In the genomic region with DNA sequence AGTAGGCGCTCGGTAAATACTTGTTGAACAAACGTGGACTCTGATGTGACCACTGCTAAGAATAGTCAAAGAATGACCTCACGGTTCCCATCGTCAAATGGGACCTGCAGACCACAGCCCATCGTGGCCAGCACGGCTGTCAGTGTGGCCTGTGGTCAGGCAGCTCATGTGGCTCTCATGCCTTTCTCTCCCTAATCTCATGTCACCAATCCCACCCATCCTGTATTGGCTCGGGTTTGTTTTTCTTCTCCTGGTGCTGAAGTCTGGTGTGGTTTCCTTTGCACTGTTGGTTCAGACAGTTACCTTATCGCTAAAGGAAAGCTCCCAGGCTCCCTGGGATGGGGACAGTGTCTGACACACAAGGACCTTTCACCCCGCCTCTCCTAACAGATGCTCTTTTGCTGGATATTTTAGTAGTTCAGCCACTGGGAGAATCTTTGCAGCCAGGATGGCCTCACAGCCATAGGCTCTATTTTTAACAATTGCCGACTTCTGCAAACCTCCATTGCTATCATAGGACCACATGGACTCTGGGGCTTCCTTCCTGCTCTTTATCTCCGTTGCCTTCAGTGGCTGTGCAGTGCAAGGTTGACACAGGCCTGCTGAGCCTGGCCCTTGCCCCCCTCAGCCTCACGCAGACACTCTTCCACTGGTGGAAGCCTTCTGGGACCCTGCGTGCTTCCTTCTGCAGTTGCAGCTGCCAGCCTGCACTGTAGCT, we compare ENCODE assay signal across 2 cellular contexts.
TF ChIP-seq lines count a peak whose summit lies in the region.

No MANE protein-coding gene starts in this region.

TF ChIP-seq in liver, 16 proteins besides CTCF, POLR2A, EP300 and RAD21 (continued from another document):
- TF ChIP-seq, protein P1, sequence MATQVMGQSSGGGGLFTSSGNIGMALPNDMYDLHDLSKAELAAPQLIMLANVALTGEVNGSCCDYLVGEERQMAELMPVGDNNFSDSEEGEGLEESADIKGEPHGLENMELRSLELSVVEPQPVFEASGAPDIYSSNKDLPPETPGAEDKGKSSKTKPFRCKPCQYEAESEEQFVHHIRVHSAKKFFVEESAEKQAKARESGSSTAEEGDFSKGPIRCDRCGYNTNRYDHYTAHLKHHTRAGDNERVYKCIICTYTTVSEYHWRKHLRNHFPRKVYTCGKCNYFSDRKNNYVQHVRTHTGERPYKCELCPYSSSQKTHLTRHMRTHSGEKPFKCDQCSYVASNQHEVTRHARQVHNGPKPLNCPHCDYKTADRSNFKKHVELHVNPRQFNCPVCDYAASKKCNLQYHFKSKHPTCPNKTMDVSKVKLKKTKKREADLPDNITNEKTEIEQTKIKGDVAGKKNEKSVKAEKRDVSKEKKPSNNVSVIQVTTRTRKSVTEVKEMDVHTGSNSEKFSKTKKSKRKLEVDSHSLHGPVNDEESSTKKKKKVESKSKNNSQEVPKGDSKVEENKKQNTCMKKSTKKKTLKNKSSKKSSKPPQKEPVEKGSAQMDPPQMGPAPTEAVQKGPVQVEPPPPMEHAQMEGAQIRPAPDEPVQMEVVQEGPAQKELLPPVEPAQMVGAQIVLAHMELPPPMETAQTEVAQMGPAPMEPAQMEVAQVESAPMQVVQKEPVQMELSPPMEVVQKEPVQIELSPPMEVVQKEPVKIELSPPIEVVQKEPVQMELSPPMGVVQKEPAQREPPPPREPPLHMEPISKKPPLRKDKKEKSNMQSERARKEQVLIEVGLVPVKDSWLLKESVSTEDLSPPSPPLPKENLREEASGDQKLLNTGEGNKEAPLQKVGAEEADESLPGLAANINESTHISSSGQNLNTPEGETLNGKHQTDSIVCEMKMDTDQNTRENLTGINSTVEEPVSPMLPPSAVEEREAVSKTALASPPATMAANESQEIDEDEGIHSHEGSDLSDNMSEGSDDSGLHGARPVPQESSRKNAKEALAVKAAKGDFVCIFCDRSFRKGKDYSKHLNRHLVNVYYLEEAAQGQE (IDR thresholded peaks at IDR 0.05): peak; percentile 44
- TF ChIP-seq SP1 (IDR thresholded peaks at IDR 0.05): peak; percentile 54
- no peak for TF ChIP-seq JUND (IDR thresholded peaks at IDR 0.05)
- peak in 1 of 2 donors; percentile 9 for TF ChIP-seq EGR1 (IDR thresholded peaks at IDR 0.05; ENCODE audit: low read depth in 2 of 2)
- TF ChIP-seq HNF4G (IDR thresholded peaks at IDR 0.05): no peak

TF ChIP-seq in HepG2, 621 proteins besides CTCF, POLR2A, EP300 and RAD21 (continued from another document):
- TF ChIP-seq MEF2D (CRISPR knock-in tag; IDR thresholded peaks at IDR 0.05): no peak
- TF ChIP-seq KAT2B (IDR thresholded peaks at IDR 0.05; ENCODE audit: borderline replicate concordance, low read depth, low read length): no peak
- no peak for TF ChIP-seq AGO2 (optimal IDR thresholded peaks at IDR 0.05; ENCODE audit: low read depth, low read length)
- TF ChIP-seq, protein P2, sequence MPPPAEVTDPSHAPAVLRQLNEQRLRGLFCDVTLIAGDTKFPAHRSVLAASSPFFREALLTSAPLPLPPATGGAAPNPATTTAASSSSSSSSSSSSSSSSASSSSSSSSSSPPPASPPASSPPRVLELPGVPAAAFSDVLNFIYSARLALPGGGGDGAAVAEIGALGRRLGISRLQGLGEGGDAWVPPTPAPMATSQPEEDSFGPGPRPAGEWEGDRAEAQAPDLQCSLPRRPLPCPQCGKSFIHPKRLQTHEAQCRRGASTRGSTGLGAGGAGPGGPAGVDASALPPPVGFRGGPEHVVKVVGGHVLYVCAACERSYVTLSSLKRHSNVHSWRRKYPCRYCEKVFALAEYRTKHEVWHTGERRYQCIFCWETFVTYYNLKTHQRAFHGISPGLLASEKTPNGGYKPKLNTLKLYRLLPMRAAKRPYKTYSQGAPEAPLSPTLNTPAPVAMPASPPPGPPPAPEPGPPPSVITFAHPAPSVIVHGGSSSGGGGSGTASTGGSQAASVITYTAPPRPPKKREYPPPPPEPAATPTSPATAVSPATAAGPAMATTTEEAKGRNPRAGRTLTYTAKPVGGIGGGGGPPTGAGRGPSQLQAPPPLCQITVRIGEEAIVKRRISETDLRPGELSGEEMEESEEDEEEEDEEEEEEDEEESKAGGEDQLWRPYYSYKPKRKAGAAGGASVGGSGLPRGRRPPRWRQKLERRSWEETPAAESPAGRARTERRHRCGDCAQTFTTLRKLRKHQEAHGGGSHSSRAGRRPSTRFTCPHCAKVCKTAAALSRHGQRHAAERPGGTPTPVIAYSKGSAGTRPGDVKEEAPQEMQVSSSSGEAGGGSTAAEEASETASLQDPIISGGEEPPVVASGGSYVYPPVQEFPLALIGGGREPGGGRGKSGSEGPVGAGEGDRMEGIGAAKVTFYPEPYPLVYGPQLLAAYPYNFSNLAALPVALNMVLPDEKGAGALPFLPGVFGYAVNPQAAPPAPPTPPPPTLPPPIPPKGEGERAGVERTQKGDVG (CRISPR knock-in tag; IDR thresholded peaks at IDR 0.05; ENCODE audit: borderline replicate concordance): no peak
- no peak for TF ChIP-seq MATR3 (CRISPR knock-in tag; IDR thresholded peaks at IDR 0.05)
- TF ChIP-seq PPARG (CRISPR knock-in tag; conservative IDR thresholded peaks at IDR 0.05): no peak
- TF ChIP-seq GTF3A (CRISPR knock-in tag; conservative IDR thresholded peaks at IDR 0.05): no peak
- TF ChIP-seq, protein P3, sequence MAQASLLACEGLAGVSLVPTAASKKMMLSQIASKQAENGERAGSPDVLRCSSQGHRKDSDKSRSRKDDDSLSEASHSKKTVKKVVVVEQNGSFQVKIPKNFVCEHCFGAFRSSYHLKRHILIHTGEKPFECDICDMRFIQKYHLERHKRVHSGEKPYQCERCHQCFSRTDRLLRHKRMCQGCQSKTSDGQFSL (CRISPR knock-in tag; IDR thresholded peaks at IDR 0.05): no peak
- TF ChIP-seq, protein P4, sequence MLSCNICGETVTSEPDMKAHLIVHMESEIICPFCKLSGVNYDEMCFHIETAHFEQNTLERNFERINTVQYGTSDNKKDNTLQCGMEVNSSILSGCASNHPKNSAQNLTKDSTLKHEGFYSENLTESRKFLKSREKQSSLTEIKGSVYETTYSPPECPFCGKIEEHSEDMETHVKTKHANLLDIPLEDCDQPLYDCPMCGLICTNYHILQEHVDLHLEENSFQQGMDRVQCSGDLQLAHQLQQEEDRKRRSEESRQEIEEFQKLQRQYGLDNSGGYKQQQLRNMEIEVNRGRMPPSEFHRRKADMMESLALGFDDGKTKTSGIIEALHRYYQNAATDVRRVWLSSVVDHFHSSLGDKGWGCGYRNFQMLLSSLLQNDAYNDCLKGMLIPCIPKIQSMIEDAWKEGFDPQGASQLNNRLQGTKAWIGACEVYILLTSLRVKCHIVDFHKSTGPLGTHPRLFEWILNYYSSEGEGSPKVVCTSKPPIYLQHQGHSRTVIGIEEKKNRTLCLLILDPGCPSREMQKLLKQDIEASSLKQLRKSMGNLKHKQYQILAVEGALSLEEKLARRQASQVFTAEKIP (CRISPR knock-in tag; IDR thresholded peaks at IDR 0.05; ENCODE audit: borderline replicate concordance): no peak
- TF ChIP-seq ZEB1 (IDR thresholded peaks at IDR 0.05; ENCODE audit: insufficient replicate concordance, low read depth): no peak
- TF ChIP-seq, protein P5, sequence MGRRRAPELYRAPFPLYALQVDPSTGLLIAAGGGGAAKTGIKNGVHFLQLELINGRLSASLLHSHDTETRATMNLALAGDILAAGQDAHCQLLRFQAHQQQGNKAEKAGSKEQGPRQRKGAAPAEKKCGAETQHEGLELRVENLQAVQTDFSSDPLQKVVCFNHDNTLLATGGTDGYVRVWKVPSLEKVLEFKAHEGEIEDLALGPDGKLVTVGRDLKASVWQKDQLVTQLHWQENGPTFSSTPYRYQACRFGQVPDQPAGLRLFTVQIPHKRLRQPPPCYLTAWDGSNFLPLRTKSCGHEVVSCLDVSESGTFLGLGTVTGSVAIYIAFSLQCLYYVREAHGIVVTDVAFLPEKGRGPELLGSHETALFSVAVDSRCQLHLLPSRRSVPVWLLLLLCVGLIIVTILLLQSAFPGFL (CRISPR knock-in tag; IDR thresholded peaks at IDR 0.05): no peak
- TF ChIP-seq, protein P6, sequence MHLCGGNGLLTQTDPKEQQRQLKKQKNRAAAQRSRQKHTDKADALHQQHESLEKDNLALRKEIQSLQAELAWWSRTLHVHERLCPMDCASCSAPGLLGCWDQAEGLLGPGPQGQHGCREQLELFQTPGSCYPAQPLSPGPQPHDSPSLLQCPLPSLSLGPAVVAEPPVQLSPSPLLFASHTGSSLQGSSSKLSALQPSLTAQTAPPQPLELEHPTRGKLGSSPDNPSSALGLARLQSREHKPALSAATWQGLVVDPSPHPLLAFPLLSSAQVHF (CRISPR knock-in tag; IDR thresholded peaks at IDR 0.05): no peak
- no peak for TF ChIP-seq WIZ (CRISPR knock-in tag; IDR thresholded peaks at IDR 0.05)
- no peak for TF ChIP-seq FOXK1 (CRISPR knock-in tag; IDR thresholded peaks at IDR 0.05; ENCODE audit: borderline replicate concordance, low read depth)
